8 cellular contexts compared by ENCODE assay signal in genomic region chr4:77852892-77853495, GRCh38. TPM values are rescaled to one million over a fixed set of nuclear protein-coding genes. Genes with fewer than 3 reads are reported as not detected.
DNase-seq lines count a peak whose midpoint lies in the region; ATAC-seq and TF ChIP-seq lines count a peak whose summit lies in the region.

No MANE protein-coding gene starts in this region.

- H3K9me3 Mint-ChIP-seq in stimulated activated memory B cell treated with anti-CD40 and anti-IgM and Interleukin-4, amounts not matched to agents 10 μg/mL and 1 μg/mL and 100 μg/mL, for 72 hours: no peaks in the 10 kb centered on the region

- no peaks in the 10 kb centered on the region for H4K20me1 ChIP-seq in PC-9 (ENCODE audit: insufficient read depth)

- no peaks in the 10 kb centered on the region for H3K9me2 ChIP-seq in PC-9 (ENCODE audit: insufficient read depth)

- DNase-seq in T-helper 22 cell (ENCODE audit: low read depth) (peak; percentile 68), dermis blood vessel endothelial cell (peak; percentile 11), foreskin fibroblast (no peak), A673 (ENCODE audit: low spot score) (no peak), PC-9 (no peak)

- H3K27ac ChIP-seq in A673 (ENCODE audit: low read depth, low read length, poor library complexity, severe bottlenecking): no peak overlapping the region
- no peak overlapping the region for H3K27ac ChIP-seq in PC-9

- CTCF ChIA-PET in A673 (lab: Charles Lee): interaction anchor here (0.7 kb wide), 1 partner anchor 9 kb away, joined by 5 read pairs; no protein-coding TSS in a partner anchor
- CTCF ChIA-PET in PC-9 (lab: Charles Lee): no interaction called here

- no peaks in the 10 kb centered on the region for H3K27me3 Mint-ChIP-seq in stimulated activated memory B cell treated with anti-CD40 and anti-IgM and Interleukin-4, amounts not matched to agents 10 μg/mL and 1 μg/mL and 100 μg/mL, for 72 hours

- POLR2A ChIA-PET in A673 (lab: Charles Lee; ENCODE audit: low non-redundant PET): no interaction called here
- POLR2A ChIA-PET in PC-9 (lab: Charles Lee; ENCODE audit: unreplicated experiment): no interaction called here

- no TSS peak for BruUV-seq in A673 (replicated peaks; lab: Mats Ljungman, UMichigan)
- BruUV-seq in PC-9 (replicated peaks; lab: Mats Ljungman, UMichigan): no TSS peak

- TF ChIP-seq CTCF in foreskin fibroblast (IDR thresholded peaks at IDR 0.05; ENCODE audit: low read depth, low read length) (no peak), A673 (conservative IDR thresholded peaks at IDR 0.05; ENCODE audit: low read depth, low read length) (no peak), PC-9 (conservative IDR thresholded peaks at IDR 0.05) (no peak)

- H3K9me3 ChIP-seq in A673 (ENCODE audit: low read depth, low read length, poor library complexity, severe bottlenecking) (no peaks in the 10 kb centered on the region), PC-9 (ENCODE audit: insufficient read depth, low read depth) (no peaks in the 10 kb centered on the region)

- no peak overlapping the region for H3K4me3 ChIP-seq in foreskin fibroblast (ENCODE audit: low read depth in 1 of 2, low read length in 2 of 2)
- no peak overlapping the region for H3K4me3 ChIP-seq in A673 (ENCODE audit: low read depth, low read length, poor library complexity, severe bottlenecking)
- H3K4me3 ChIP-seq in PC-9: no peak overlapping the region

- no peaks in the 10 kb centered on the region for H3F3A ChIP-seq in PC-9 (ENCODE audit: insufficient read depth, low read depth)

- H3K27me3 ChIP-seq in A673 (replicated peaks; ENCODE audit: insufficient read depth, low read depth, low read length, poor library complexity): no peaks in the 10 kb centered on the region
- H3K27me3 ChIP-seq in PC-9 (ENCODE audit: insufficient read depth, low read depth): no peaks in the 10 kb centered on the region

- intact Hi-C loops in A673 (cut with micrococcal nuclease; ENCODE audit: unreplicated experiment) (no loop called here), PC-9 (cut with micrococcal nuclease; ENCODE audit: unreplicated experiment) (no loop called here)

- peaks cover 46% of the 10 kb centered on the region for H3K4me1 Mint-ChIP-seq in stimulated activated memory B cell treated with anti-CD40 and anti-IgM and Interleukin-4, amounts not matched to agents 10 μg/mL and 1 μg/mL and 100 μg/mL, for 72 hours

- ATAC-seq in GM18520 (IDR thresholded peaks at IDR 0.05; ENCODE audit: unreplicated experiment): peak; percentile 89
- peak; percentile 97 for ATAC-seq in HG02938 (IDR thresholded peaks at IDR 0.05; ENCODE audit: unreplicated experiment)
- ATAC-seq in stimulated activated memory B cell treated with anti-CD40 and anti-IgM and Interleukin-4, amounts not matched to agents 10 μg/mL and 1 μg/mL and 100 μg/mL, for 72 hours: peak; percentile 98

- H3K4me1 ChIP-seq in A673 (ENCODE audit: insufficient read depth, low read length, poor library complexity, severe bottlenecking) (no peaks in the 10 kb centered on the region), PC-9 (replicated peaks; ENCODE audit: insufficient read depth) (no peaks in the 10 kb centered on the region)

- no peaks in the 10 kb centered on the region for H3K79me2 ChIP-seq in PC-9 (ENCODE audit: low read depth)

- no peaks in the 10 kb centered on the region for H3K36me3 ChIP-seq in A673 (ENCODE audit: insufficient read depth, low read length, poor library complexity, severe bottlenecking)
- no peaks in the 10 kb centered on the region for H3K36me3 ChIP-seq in PC-9 (ENCODE audit: low read depth)

- H3K4me3 Mint-ChIP-seq in stimulated activated memory B cell treated with anti-CD40 and anti-IgM and Interleukin-4, amounts not matched to agents 10 μg/mL and 1 μg/mL and 100 μg/mL, for 72 hours: peak overlapping the region; percentile 59

- no peak overlapping the region for H2AFZ ChIP-seq in PC-9

- peak overlapping the region; percentile 84 for H3K27ac Mint-ChIP-seq in stimulated activated memory B cell treated with anti-CD40 and anti-IgM and Interleukin-4, amounts not matched to agents 10 μg/mL and 1 μg/mL and 100 μg/mL, for 72 hours

- no peaks in the 10 kb centered on the region for H3K36me3 Mint-ChIP-seq in stimulated activated memory B cell treated with anti-CD40 and anti-IgM and Interleukin-4, amounts not matched to agents 10 μg/mL and 1 μg/mL and 100 μg/mL, for 72 hours

- no peak overlapping the region for H3K4me2 ChIP-seq in PC-9

RNA-seq across cellular contexts. Expression of gene MRPL1, which starts 9.6 kb away (rescaled TPM):
- 33.2 and 40.5 TPM in 2 replicates for total RNA-seq in dermis blood vessel endothelial cell
- 32.2 and 33.5 TPM in 2 replicates for total RNA-seq in A673 (2021)
- 16.7 and 20.3 TPM in 2 replicates for total RNA-seq in PC-9 (2021)

RNA-seq across cellular contexts. Expression of gene CNOT6L, which starts 33.8 kb away (rescaled TPM):
- 37.4 and 83.4 TPM in 2 replicates for total RNA-seq in dermis blood vessel endothelial cell
- 13.4 and 17.7 TPM in 2 replicates for total RNA-seq in A673 (2021)
- 26.7 and 28.4 TPM in 2 replicates for total RNA-seq in PC-9 (2021)

Comparison
In these comparisons a context has a peak if more than half of its experiments do, and no peak if none do; other contexts are left out.
1. DNase-seq: peak in T-helper 22 cell (single experiment) and dermis blood vessel endothelial cell (single experiment); none in foreskin fibroblast (0 of 2), A673 (single experiment) and PC-9 (0 of 2).
2. Peak in every context shown above with its lines, with median percentiles within 50 percentile points of each other: ATAC-seq.